Comparison of ENCODE assay signal across 9 cellular contexts in the genomic region with DNA sequence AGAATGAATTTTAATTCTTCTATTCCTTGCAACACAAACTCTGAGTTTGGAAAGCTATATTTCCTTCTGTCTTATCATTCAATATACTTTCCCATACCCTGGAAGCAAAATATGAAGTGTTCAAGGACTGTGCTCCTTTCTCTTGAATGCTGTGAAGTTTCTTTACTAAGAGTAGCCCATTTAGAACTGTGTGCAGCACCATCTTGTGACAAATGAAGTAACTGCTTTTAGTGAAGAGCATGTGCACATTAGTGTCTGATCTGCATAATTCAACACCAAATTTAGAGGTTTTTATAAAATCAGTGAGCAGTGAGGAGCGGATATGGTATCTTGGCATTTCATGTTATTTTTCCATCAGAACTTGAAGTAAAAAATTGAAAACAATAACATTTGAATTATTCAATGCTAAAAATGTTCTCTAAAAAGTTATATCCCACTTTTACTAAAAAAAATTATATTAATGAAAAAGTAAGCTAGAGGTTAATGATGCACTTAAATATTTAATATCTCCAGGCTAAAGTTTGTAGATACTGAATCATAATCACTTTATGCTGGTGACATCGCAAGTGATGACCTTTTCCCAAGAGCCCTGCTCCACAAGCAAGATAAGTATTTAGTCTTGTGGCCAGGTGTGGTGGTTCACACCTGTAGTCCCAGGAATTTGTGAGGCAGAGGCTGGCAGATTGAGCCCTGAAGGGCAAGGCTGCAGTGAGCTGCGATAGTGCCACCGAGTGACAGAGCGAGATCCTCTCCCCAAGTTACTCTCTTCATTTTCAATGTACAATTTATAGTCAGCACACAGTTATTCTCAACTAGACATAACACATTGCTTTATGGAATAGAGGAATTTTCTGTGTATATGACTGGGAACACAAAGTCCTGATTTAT.
DNase-seq lines count a peak whose midpoint lies in the region; ATAC-seq and TF ChIP-seq lines count a peak whose summit lies in the region.
"Had no signal": no experiment of that assay in that cellular context is flagged by ENCODE, and none has a peak within 500 bp of the region (broad histone marks: within the 10 kb centered on the region; RNA-seq: fewer than 3 reads in every experiment).

No MANE protein-coding gene starts in this region.

- WGBS in gastroesophageal sphincter (ENCODE audit: low coverage in 1 of 2), 2 donors: 68 to 79% methylated on average over 5 of the region's 5 CpGs

- ATAC-seq in left ventricle myocardium superior: no peak
- no peak for ATAC-seq in gastroesophageal sphincter
- ATAC-seq in HG03442 (IDR thresholded peaks at IDR 0.05; ENCODE audit: unreplicated experiment): no peak

- H3K36me3 Mint-ChIP-seq in chondrocyte (ENCODE audit: low read depth): no peaks in the 10 kb centered on the region

- H3K9me3 ChIP-seq in cardiac muscle cell (ENCODE audit: low read depth) (no peaks in the 10 kb centered on the region), gastroesophageal sphincter (no peaks in the 10 kb centered on the region)

- H3K4me3 ChIP-seq in cardiac muscle cell: no peak overlapping the region
- H3K4me3 ChIP-seq in gastroesophageal sphincter: no peak overlapping the region
- H3K4me3 ChIP-seq: skin epidermis had no signal

- TF ChIP-seq EP300 in gastroesophageal sphincter (IDR thresholded peaks at IDR 0.05): no peak

- TF ChIP-seq CTCF in cardiac muscle cell (IDR thresholded peaks at IDR 0.05; ENCODE audit: low read depth, low read length) (peak; percentile 58), chondrocyte (IDR thresholded peaks at IDR 0.05) (peak; percentile 86), gastroesophageal sphincter (IDR thresholded peaks at IDR 0.05) (no peak)

- intact Hi-C loops in left ventricle myocardium superior (cut with micrococcal nuclease): loop anchor here (5.0 kb wide), 1 partner anchor 459 kb away; no protein-coding TSS in a partner anchor

- H3K27me3 Mint-ChIP-seq in chondrocyte (ENCODE audit: low read depth): peaks cover 4% of the 10 kb centered on the region

- H3K27ac ChIP-seq in cardiac muscle cell (no peak overlapping the region), gastroesophageal sphincter (no peak overlapping the region)
- H3K27ac ChIP-seq: skin epidermis had no signal

- H3K4me1 Mint-ChIP-seq in chondrocyte (ENCODE audit: low read depth): no peaks in the 10 kb centered on the region

- H3K36me3 ChIP-seq in cardiac muscle cell (no peaks in the 10 kb centered on the region), gastroesophageal sphincter (no peaks in the 10 kb centered on the region)

- H3K9me3 Mint-ChIP-seq in chondrocyte (ENCODE audit: low read depth): no peaks in the 10 kb centered on the region

- no peak overlapping the region for H3K4me3 Mint-ChIP-seq in chondrocyte (ENCODE audit: unreplicated experiment)

- TF ChIP-seq POLR2A in gastroesophageal sphincter (IDR thresholded peaks at IDR 0.05): no peak

- H3K27me3 ChIP-seq in cardiac muscle cell (peaks cover 22% of the 10 kb centered on the region), gastroesophageal sphincter (no peaks in the 10 kb centered on the region)

- DNase-seq in cardiac muscle cell (ENCODE audit: low read depth in 1 of 2, low spot score in 1 of 2) (peak; percentile 37 to 60), left ventricle myocardium superior (no peak), NCI-H524 (lab: John Stamatoyannopoulos, UW) (peak; percentile 30 to 69), chondrocyte (ENCODE audit: low spot score) (no peak), pons (ENCODE audit: low spot score) (peak; percentile 66), middle frontal gyrus (ENCODE audit: extremely low spot score, low spot score) (no peak)

- H3K4me1 ChIP-seq in cardiac muscle cell (ENCODE audit: low read depth) (no peaks in the 10 kb centered on the region), gastroesophageal sphincter (no peaks in the 10 kb centered on the region)

- no peak overlapping the region for H3K27ac Mint-ChIP-seq in chondrocyte (ENCODE audit: unreplicated experiment)

Comparison
In these comparisons a context has a peak if more than half of its experiments do, and no peak if none do; other contexts are left out.
1. DNase-seq: peak in cardiac muscle cell (2 of 2), NCI-H524 (2 of 2) and pons (single experiment); none in left ventricle myocardium superior (single experiment), chondrocyte (single experiment) and middle frontal gyrus (single experiment).
2. CTCF ChIP-seq: peak in cardiac muscle cell (single experiment) and chondrocyte (single experiment); none in gastroesophageal sphincter (0 of 4).